ENCODE assay signal across 29 cellular contexts in genomic region chr15:80620141-80620540, GRCh38.
"Had no signal": no experiment of that assay in that cellular context is flagged by ENCODE, and none has a peak within 500 bp of the region (broad histone marks: within the 10 kb centered on the region; RNA-seq: fewer than 3 reads in every experiment).

No MANE protein-coding gene starts in this region.

- H3K9me3 ChIP-seq: ascending aorta had no signal

- H3K27ac ChIP-seq: ascending aorta, cardiac muscle cell, VCaP had no signal

- H3K27me3 ChIP-seq: ascending aorta, cardiac muscle cell had no signal

- DNase-seq: activated CD4-positive, alpha-beta memory T cell treated with anti-CD3 and anti-CD28 coated beads, Interleukin-2, amount 10 ng/mL, durations not matched to agents 7 days and 5 days; activated CD4-positive, alpha-beta T cell treated with anti-CD3 and anti-CD28 coated beads for 1 hour; activated CD4-positive, alpha-beta T cell treated with anti-CD3 and anti-CD28 coated beads for 36 hours; activated CD4-positive, alpha-beta T cell treated with anti-CD3 and anti-CD28 coated beads for 48 hours; activated CD4-positive, alpha-beta T cell treated with anti-CD3 and anti-CD28 coated beads, Interleukin-2, amount 10 ng/mL, durations not matched to agents 7 days and 5 days; activated CD4-positive, alpha-beta T cell treated with anti-CD3 and anti-CD28 coated beads, Interleukin-2, amount 50 U/mL, for 48 hours; activated CD4-positive, CD25-positive, alpha-beta regulatory T cell; activated CD8-positive, alpha-beta memory T cell treated with anti-CD3 and anti-CD28 coated beads, Interleukin-2, amount 50 U/mL, for 4 hours; activated CD8-positive, alpha-beta T cell treated with anti-CD3 and anti-CD28 coated beads, Interleukin-2, amount 10 ng/mL, durations not matched to agents 7 days and 5 days; activated effector memory CD4-positive, alpha-beta T cell treated with Interleukin-2 at 50 U/mL for 16 hours; activated gamma-delta T cell; activated naive CD4-positive, alpha-beta T cell treated with anti-CD3 and anti-CD28 coated beads, Interleukin-2, amount 10 ng/mL, durations not matched to agents 7 days and 5 days; activated naive CD4-positive, alpha-beta T cell treated with Interleukin-2 at 50 U/mL for 16 hours; activated naive CD8-positive, alpha-beta T cell treated with anti-CD3 and anti-CD28 coated beads, Interleukin-2, amount 10 ng/mL, durations not matched to agents 7 days and 5 days; activated naive CD8-positive, alpha-beta T cell treated with anti-CD3 and anti-CD28 coated beads, Interleukin-2, amount 50 U/mL, for 24 hours; activated T-cell treated with anti-CD3 and anti-CD28 coated beads, Interleukin-2, amount 50 U/mL, for 24 hours; activated T-cell treated with anti-CD3 and anti-CD28 coated beads, Interleukin-2, amount 50 U/mL, for 48 hours; amygdala; anterior cingulate cortex; cerebellar nuclear complex; T-cell; T-helper 2 cell; T-helper 9 cell had no signal

- H3K4me1 ChIP-seq: ascending aorta had no signal

- H3K4me3 ChIP-seq: ascending aorta, cardiac muscle cell had no signal

- H3K36me3 ChIP-seq: ascending aorta, cardiac muscle cell had no signal

- FAIRE-seq: TTC549 had no signal

- ATAC-seq: activated CD4-positive, alpha-beta T cell treated with anti-CD3 and anti-CD28 coated beads for 36 hours; activated CD4-positive, CD25-positive, alpha-beta regulatory T cell treated with anti-CD3 and anti-CD28 coated beads, Interleukin-2, amount 50 U/mL, for 24 hours; activated CD8-positive, alpha-beta T cell treated with anti-CD3 and anti-CD28 coated beads, Interleukin-2, amount 10 ng/mL, durations not matched to agents 7 days and 5 days; activated naive CD8-positive, alpha-beta T cell treated with anti-CD3 and anti-CD28 coated beads, Interleukin-2, amount 50 U/mL, for 24 hours; T-cell; WTC11 had no signal
